In genomic region chr4:7788193-7788592, GRCh38 we compare ENCODE assay signal across 17 cellular contexts.
A peak's percentile ranks its signal among the peaks of the same experiment; 100 is the strongest.
DNase-seq lines count a peak whose midpoint lies in the region; ATAC-seq and TF ChIP-seq lines count a peak whose summit lies in the region.
"Had no signal": no experiment of that assay in that cellular context is flagged by ENCODE, and none has a peak within 500 bp of the region (broad histone marks: within the 10 kb centered on the region; RNA-seq: fewer than 3 reads in every experiment).

No MANE protein-coding gene starts in this region.

- H3K9me3 ChIP-seq in WERI-Rb-1 (ENCODE audit: severe bottlenecking) (no peaks in the 10 kb centered on the region), lower lobe of right lung (no peaks in the 10 kb centered on the region), thyroid gland (no peaks in the 10 kb centered on the region), psoas muscle (no peaks in the 10 kb centered on the region)
- H3K9me3 ChIP-seq: BLaER1 had no signal

- H3K4me3 Mint-ChIP-seq in HFFc6 = no peak overlapping the region
- H3K4me3 Mint-ChIP-seq: CD4-positive, alpha-beta T cell had no signal

- no peak for ATAC-seq in lower lobe of right lung
- ATAC-seq in psoas muscle = no peak
- no peak for ATAC-seq in HG03432 (IDR thresholded peaks at IDR 0.05; ENCODE audit: unreplicated experiment)

- H3K36me3 ChIP-seq in WERI-Rb-1 (peaks cover 16% of the 10 kb centered on the region), lower lobe of right lung (peaks cover 36% of the 10 kb centered on the region), thyroid gland (no peaks in the 10 kb centered on the region), psoas muscle (ENCODE audit: insufficient read depth in 1 of 2, low read depth in 1 of 2) (peaks cover 0 to 31% of the 10 kb centered on the region in 2 donors)

- no peak overlapping the region for H3K4me3 ChIP-seq in WERI-Rb-1 (ENCODE audit: low read depth, low read length)
- H3K4me3 ChIP-seq in lower lobe of right lung = no peak overlapping the region
- no peak overlapping the region for H3K4me3 ChIP-seq in thyroid gland (replicated peaks in 1 of 3)
- no peak overlapping the region for H3K4me3 ChIP-seq in psoas muscle
- H3K4me3 ChIP-seq: BLaER1 had no signal

- no peak for TF ChIP-seq POLR2A in thyroid gland (IDR thresholded peaks at IDR 0.05)

- WGBS in thyroid gland, 2 donors = 96 to 97% methylated on average over 17 of the region's 17 CpGs
- 94 to 97% (median 97%) methylated on average over 17 of the region's 17 CpGs for WGBS in psoas muscle, 3 donors

- H3K27me3 Mint-ChIP-seq in HFFc6 (ENCODE audit: insufficient read depth) = peaks cover 8% of the 10 kb centered on the region; the same call in 1 of the 2 replicates
- H3K27me3 Mint-ChIP-seq: CD4-positive, alpha-beta T cell had no signal

- no peaks in the 10 kb centered on the region for H3K27me3 ChIP-seq in WERI-Rb-1 (ENCODE audit: insufficient read depth, low read depth, severe bottlenecking)
- H3K27me3 ChIP-seq in lower lobe of right lung (ENCODE audit: low read depth) = no peaks in the 10 kb centered on the region
- no peaks in the 10 kb centered on the region for H3K27me3 ChIP-seq in thyroid gland
- no peaks in the 10 kb centered on the region for H3K27me3 ChIP-seq in psoas muscle (ENCODE audit: insufficient read depth in 3 of 3, low read length in 2 of 3)
- H3K27me3 ChIP-seq: BLaER1 had no signal

- no peak for DNase-seq in HFFc6
- no peak for DNase-seq in WERI-Rb-1
- peak; percentile 44 for DNase-seq in lower lobe of right lung
- DNase-seq in thyroid gland = no peak
- DNase-seq in psoas muscle = no peak
- no peak for DNase-seq in NCI-H1436 treated with DMSO at 0.1 percent for 48 hours (lab: John Stamatoyannopoulos, UW)
- DNase-seq: CD4-positive, alpha-beta T cell; COR-L47; DMS79; Kasumi-1; NCI-H1417; NCI-H187; NCI-H446 treated with DMSO at 0.1 percent for 48 hours; NCI-H526 treated with DMSO at 0.1 percent for 48 hours; OCI-M1 had no signal

- H3K36me3 Mint-ChIP-seq in HFFc6 (ENCODE audit: low read depth) = peaks cover 61% of the 10 kb centered on the region

- peaks cover 33% of the 10 kb centered on the region for H3K4me1 Mint-ChIP-seq in HFFc6 (ENCODE audit: low read depth)

- H3K4me1 ChIP-seq in lower lobe of right lung = peaks cover 18% of the 10 kb centered on the region
- H3K4me1 ChIP-seq in thyroid gland = peaks cover 20 to 23% of the 10 kb centered on the region in 2 donors
- H3K4me1 ChIP-seq in psoas muscle = peaks cover 7% of the 10 kb centered on the region

- no peaks in the 10 kb centered on the region for H3K9me3 Mint-ChIP-seq in HFFc6
- H3K9me3 Mint-ChIP-seq: CD4-positive, alpha-beta T cell had no signal

- H3K27ac Mint-ChIP-seq in HFFc6 = no peak overlapping the region
- H3K27ac Mint-ChIP-seq: CD4-positive, alpha-beta T cell had no signal

- intact Hi-C loops in lower lobe of right lung (cut with DNase I) (no loop called here), thyroid gland (cut with DNase I) (no loop called here), psoas muscle (cut with DNase I) (no loop called here)

- no peak overlapping the region for H3K27ac ChIP-seq in WERI-Rb-1
- H3K27ac ChIP-seq in lower lobe of right lung = no peak overlapping the region
- H3K27ac ChIP-seq in thyroid gland = peak overlapping the region in 2 of 3 donors; percentile 74 to 92
- no peak overlapping the region for H3K27ac ChIP-seq in psoas muscle
- H3K27ac ChIP-seq: BLaER1 had no signal

- TF ChIP-seq CTCF in HFFc6 (IDR thresholded peaks at IDR 0.05) (peak; percentile 14; the same call in 1 of the 2 replicates), WERI-Rb-1 (IDR thresholded peaks at IDR 0.05; ENCODE audit: low read depth, low read length) (0 out of 2 replicates have a peak, but pooled peaks have one; percentile 16), lower lobe of right lung (IDR thresholded peaks at IDR 0.05) (no peak), thyroid gland (IDR thresholded peaks at IDR 0.05) (no peak), psoas muscle (IDR thresholded peaks at IDR 0.05) (no peak)

Comparison
In these comparisons a context has a peak if more than half of its experiments do, and no peak if none do; other contexts are left out.
1. CTCF ChIP-seq: peak in HFFc6 (single experiment) and WERI-Rb-1 (single experiment); none in lower lobe of right lung (single experiment), thyroid gland (0 of 6) and psoas muscle (single experiment).
2. H3K27ac ChIP-seq: peak in thyroid gland (2 of 3); none in WERI-Rb-1 (single experiment), lower lobe of right lung (single experiment) and psoas muscle (single experiment).